8 cellular contexts compared by ENCODE assay signal in genomic region chr19:1094655-1094977, GRCh38. TPM values are rescaled to one million over a fixed set of nuclear protein-coding genes. Genes with fewer than 3 reads are reported as not detected.
DNase-seq lines count a peak whose midpoint lies in the region; ATAC-seq and TF ChIP-seq lines count a peak whose summit lies in the region.

No MANE protein-coding gene starts in this region.

- H3K18ac ChIP-seq in mesenchymal stem cell (ENCODE audit: low read depth in 1 of 2, low read length in 2 of 2), result peak overlapping the region in 1 of 2 experiments; percentile 75

- H3K4me1 ChIP-seq in cardiac muscle cell (ENCODE audit: low read depth) (peaks cover 6% of the 10 kb centered on the region), body of pancreas (peaks cover 25% of the 10 kb centered on the region), mesenchymal stem cell (ENCODE audit: control insufficient read depth, insufficient read depth, low read depth, low read length) (peaks cover 17% of the 10 kb centered on the region), urinary bladder (ENCODE audit: insufficient read depth) (no peaks in the 10 kb centered on the region)

- TF ChIP-seq CTCF in cardiac muscle cell (IDR thresholded peaks at IDR 0.05; ENCODE audit: low read depth, low read length) (no peak), body of pancreas (IDR thresholded peaks at IDR 0.05) (no peak)

- H3K36me3 ChIP-seq in cardiac muscle cell, result peaks cover 14% of the 10 kb centered on the region
- peaks cover 2 to 11% of the 10 kb centered on the region in 2 donors for H3K36me3 ChIP-seq in body of pancreas (replicated peaks in 1 of 2; ENCODE audit: insufficient read depth in 1 of 2, low read depth in 2 of 2)
- H3K36me3 ChIP-seq in mesenchymal stem cell (ENCODE audit: control insufficient read depth in 1 of 2, insufficient read depth in 2 of 2, low read depth in 1 of 2, low read length in 2 of 2), result peaks cover 23 to 43% of the 10 kb centered on the region in 2 experiments
- peaks cover 2% of the 10 kb centered on the region for H3K36me3 ChIP-seq in urinary bladder (ENCODE audit: insufficient read depth)

- no peak overlapping the region for H3K14ac ChIP-seq in mesenchymal stem cell (ENCODE audit: low read length in 2 of 2)

- H2BK15ac ChIP-seq in mesenchymal stem cell (ENCODE audit: low read depth, poor library complexity, severe bottlenecking), result no peak overlapping the region

- ATAC-seq in Right ventricle myocardium superior (ENCODE audit: poor library complexity) (no peak), body of pancreas (no peak), HG02884 (IDR thresholded peaks at IDR 0.05; ENCODE audit: unreplicated experiment) (no peak), GM21825 (IDR thresholded peaks at IDR 0.05; ENCODE audit: unreplicated experiment) (no peak)

- H2BK12ac ChIP-seq in mesenchymal stem cell (ENCODE audit: low read length in 2 of 2), result no peak overlapping the region

- no peak for TF ChIP-seq POLR2A in body of pancreas (IDR thresholded peaks at IDR 0.05)

- H3K27ac ChIP-seq in cardiac muscle cell (peak overlapping the region; percentile 33), body of pancreas (peak overlapping the region in 3 of 4 donors; percentile 41 to 60 (median 58)), mesenchymal stem cell (ENCODE audit: low read length, poor library complexity, severe bottlenecking) (no peak overlapping the region), urinary bladder (ENCODE audit: low read depth) (peak overlapping the region; percentile 39)

- H3K23ac ChIP-seq in mesenchymal stem cell (ENCODE audit: low read length in 2 of 2), result no peak overlapping the region

- H3K27me3 ChIP-seq in cardiac muscle cell (no peaks in the 10 kb centered on the region), body of pancreas (no peaks in the 10 kb centered on the region), mesenchymal stem cell (ENCODE audit: control insufficient read depth in 1 of 2, insufficient read depth in 1 of 2, low read length in 2 of 2) (no peaks in the 10 kb centered on the region)

- peak overlapping the region; percentile 73 for H3K4me3 ChIP-seq in cardiac muscle cell
- H3K4me3 ChIP-seq in body of pancreas, result peak overlapping the region; percentile 74 to 87
- H3K4me3 ChIP-seq in mesenchymal stem cell (ENCODE audit: insufficient read depth in 1 of 2, low read depth in 1 of 2, low read length in 2 of 2), result peak overlapping the region; percentile 93 to 98
- H3K4me3 ChIP-seq in urinary bladder (ENCODE audit: low read depth, low read length), result peak overlapping the region; percentile 85

- peak overlapping the region in 1 of 2 experiments; percentile 71 for H3K4ac ChIP-seq in mesenchymal stem cell (ENCODE audit: low read depth in 1 of 2, low read length in 2 of 2)

- H2BK5ac ChIP-seq in mesenchymal stem cell (ENCODE audit: low read depth, low read length, poor library complexity, severe bottlenecking), result no peak overlapping the region

- H3K9ac ChIP-seq in mesenchymal stem cell (ENCODE audit: low read length), result peak overlapping the region; percentile 96

- no peak overlapping the region for H2AK5ac ChIP-seq in mesenchymal stem cell (ENCODE audit: low read length, severe bottlenecking)

- peak overlapping the region; percentile 77 for H3K4me2 ChIP-seq in mesenchymal stem cell (ENCODE audit: low read length, poor library complexity, severe bottlenecking)

- peak overlapping the region; percentile 71 for H4K91ac ChIP-seq in mesenchymal stem cell (ENCODE audit: low read length)

- peaks cover 21% of the 10 kb centered on the region for H3K79me1 ChIP-seq in mesenchymal stem cell (replicated peaks; ENCODE audit: low read length, poor library complexity, severe bottlenecking)

- no peak overlapping the region for H2BK120ac ChIP-seq in mesenchymal stem cell (ENCODE audit: low read depth, low read length)

- no peak overlapping the region for H4K8ac ChIP-seq in mesenchymal stem cell (ENCODE audit: low read length)

- 0 to 2% methylated on average over 5 to 19 of the region's 19 CpGs for WGBS in body of pancreas, 2 donors
- 4% methylated on average over 19 of the region's 19 CpGs for WGBS in mesenchymal stem cell
- under 1% methylated on average over 19 of the region's 19 CpGs for WGBS in urinary bladder

- no peak overlapping the region for H2AFZ ChIP-seq in mesenchymal stem cell (ENCODE audit: low read depth, low read length)

- intact Hi-C loops in Right ventricle myocardium superior (cut with DNase I), result no loop called here
- intact Hi-C loops in body of pancreas (cut with DNase I), result no loop called here

- no peaks in the 10 kb centered on the region for H3K9me3 ChIP-seq in cardiac muscle cell (ENCODE audit: low read depth)
- H3K9me3 ChIP-seq in body of pancreas, result no peaks in the 10 kb centered on the region
- no peaks in the 10 kb centered on the region for H3K9me3 ChIP-seq in mesenchymal stem cell (ENCODE audit: control insufficient read depth, low read length)

- no peak for DNase-seq in cardiac muscle cell (ENCODE audit: low read depth in 1 of 2, low spot score in 1 of 2)
- no peak for DNase-seq in Right ventricle myocardium superior
- no peak for DNase-seq in body of pancreas
- DNase-seq in mesenchymal stem cell, result no peak
- DNase-seq in KG1 (lab: John Stamatoyannopoulos, UW), result no peak

RNA-seq across cellular contexts. Expression of gene POLR2E, which starts 0.6 kb away (rescaled TPM):
- total RNA-seq in cardiac muscle cell, result 371 and 410 TPM in 2 replicates
- 409 and 487 TPM in 2 replicates for polyA plus RNA-seq in cardiac muscle cell
- 146 TPM for total RNA-seq in Right ventricle myocardium superior
- 10 to 100 TPM; 24.9 to 78.1 TPM for total RNA-seq in body of pancreas
- 152 TPM for polyA plus RNA-seq in mesenchymal stem cell (2013, experiment 1 of 2)
- 153 TPM for polyA plus RNA-seq in mesenchymal stem cell (2013, experiment 2 of 2)
- 35.2 TPM for total RNA-seq in urinary bladder
- polyA plus RNA-seq in urinary bladder, result 255 TPM

RNA-seq across cellular contexts. Expression of gene GPX4, which starts 9.2 kb away (rescaled TPM):
- total RNA-seq in cardiac muscle cell, result 759 and 903 TPM in 2 replicates
- polyA plus RNA-seq in cardiac muscle cell, result 826 and 860 TPM in 2 replicates
- total RNA-seq in Right ventricle myocardium superior, result 345 TPM
- 100 to 1,000 TPM; 152 to 157 TPM for total RNA-seq in body of pancreas
- 676 TPM for polyA plus RNA-seq in mesenchymal stem cell (2013, experiment 1 of 2)
- 686 TPM for polyA plus RNA-seq in mesenchymal stem cell (2013, experiment 2 of 2)
- 71.3 TPM for total RNA-seq in urinary bladder
- 452 TPM for polyA plus RNA-seq in urinary bladder

RNA-seq across cellular contexts. Expression of gene ARHGAP45, which starts 27.6 kb away (rescaled TPM):
- 88.6 and 133 TPM in 2 replicates for total RNA-seq in cardiac muscle cell
- 39.3 and 67.5 TPM in 2 replicates for polyA plus RNA-seq in cardiac muscle cell
- 5.1 TPM for total RNA-seq in Right ventricle myocardium superior
- total RNA-seq in body of pancreas, result 10 to 100 TPM; 13.2 to 23.4 TPM
- polyA plus RNA-seq in mesenchymal stem cell (2013, experiment 1 of 2), result 0.17 TPM
- polyA plus RNA-seq in mesenchymal stem cell (2013, experiment 2 of 2), result 0.15 TPM
- 5.7 TPM for total RNA-seq in urinary bladder
- 12.0 TPM for polyA plus RNA-seq in urinary bladder

RNA-seq across cellular contexts. Expression of gene ABCA7, which starts 54.7 kb away (rescaled TPM):
- total RNA-seq in cardiac muscle cell, result 43.6 and 44.0 TPM in 2 replicates
- 36.8 and 60.4 TPM in 2 replicates for polyA plus RNA-seq in cardiac muscle cell
- total RNA-seq in Right ventricle myocardium superior, result 5.2 TPM
- total RNA-seq in body of pancreas, result 10 to 100 TPM; 33.7 to 87.3 TPM
- 8.4 TPM for polyA plus RNA-seq in mesenchymal stem cell (2013, experiment 1 of 2)
- polyA plus RNA-seq in mesenchymal stem cell (2013, experiment 2 of 2), result 8.4 TPM
- 1.9 TPM for total RNA-seq in urinary bladder
- 5.9 TPM for polyA plus RNA-seq in urinary bladder
